1 cellular context compared by ENCODE assay signal in the genomic region with DNA sequence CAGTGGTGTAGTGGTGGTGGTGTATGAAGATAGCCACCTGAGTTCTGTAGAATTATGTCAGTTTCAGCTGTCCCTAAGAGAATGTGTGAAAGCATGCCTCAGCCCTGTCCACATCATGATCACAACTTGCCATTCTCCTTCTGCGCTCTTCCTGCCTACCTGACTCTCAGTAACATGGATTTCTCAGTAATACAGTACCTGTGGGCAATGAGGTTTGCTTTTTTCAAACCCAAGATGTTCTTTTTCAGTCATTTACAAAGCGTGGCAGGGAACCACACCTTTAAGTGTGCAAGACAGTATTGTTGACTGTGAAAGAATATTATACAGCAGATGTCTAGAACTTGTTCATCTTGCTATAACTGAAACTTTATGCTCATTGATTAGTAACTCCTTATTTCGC.
TF ChIP-seq lines count a peak whose summit lies in the region.

No MANE protein-coding gene starts in this region.

TF ChIP-seq in SK-N-SH treated with all-trans-retinoic acid at 6 μM for 48 hours, 23 proteins besides CTCF, POLR2A, EP300 and RAD21 (continued from another document):
- TF ChIP-seq, protein P1, sequence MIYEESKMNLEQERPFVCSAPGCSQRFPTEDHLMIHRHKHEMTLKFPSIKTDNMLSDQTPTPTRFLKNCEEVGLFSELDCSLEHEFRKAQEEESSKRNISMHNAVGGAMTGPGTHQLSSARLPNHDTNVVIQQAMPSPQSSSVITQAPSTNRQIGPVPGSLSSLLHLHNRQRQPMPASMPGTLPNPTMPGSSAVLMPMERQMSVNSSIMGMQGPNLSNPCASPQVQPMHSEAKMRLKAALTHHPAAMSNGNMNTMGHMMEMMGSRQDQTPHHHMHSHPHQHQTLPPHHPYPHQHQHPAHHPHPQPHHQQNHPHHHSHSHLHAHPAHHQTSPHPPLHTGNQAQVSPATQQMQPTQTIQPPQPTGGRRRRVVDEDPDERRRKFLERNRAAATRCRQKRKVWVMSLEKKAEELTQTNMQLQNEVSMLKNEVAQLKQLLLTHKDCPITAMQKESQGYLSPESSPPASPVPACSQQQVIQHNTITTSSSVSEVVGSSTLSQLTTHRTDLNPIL (CRISPR knock-in tag; IDR thresholded peaks at IDR 0.05; ENCODE audit: low read depth): no peak
- TF ChIP-seq ZFP30 (CRISPR knock-in tag; IDR thresholded peaks at IDR 0.05) (no peak), ARNTL (CRISPR knock-in tag; IDR thresholded peaks at IDR 0.05; ENCODE audit: borderline replicate concordance, low read depth) (no peak), PPARA (CRISPR knock-in tag; IDR thresholded peaks at IDR 0.05; ENCODE audit: borderline replicate concordance) (no peak), SNAI2 (CRISPR knock-in tag; IDR thresholded peaks at IDR 0.05) (no peak), ZNF70 (CRISPR knock-in tag; IDR thresholded peaks at IDR 0.05) (no peak), CSDC2 (CRISPR knock-in tag; IDR thresholded peaks at IDR 0.05) (no peak), ZNF565 (CRISPR knock-in tag; conservative IDR thresholded peaks at IDR 0.05; ENCODE audit: low read depth) (no peak), OSR1 (CRISPR knock-in tag; IDR thresholded peaks at IDR 0.05) (no peak), GLIS3 (CRISPR knock-in tag; IDR thresholded peaks at IDR 0.05) (no peak)
- TF ChIP-seq, protein P2, sequence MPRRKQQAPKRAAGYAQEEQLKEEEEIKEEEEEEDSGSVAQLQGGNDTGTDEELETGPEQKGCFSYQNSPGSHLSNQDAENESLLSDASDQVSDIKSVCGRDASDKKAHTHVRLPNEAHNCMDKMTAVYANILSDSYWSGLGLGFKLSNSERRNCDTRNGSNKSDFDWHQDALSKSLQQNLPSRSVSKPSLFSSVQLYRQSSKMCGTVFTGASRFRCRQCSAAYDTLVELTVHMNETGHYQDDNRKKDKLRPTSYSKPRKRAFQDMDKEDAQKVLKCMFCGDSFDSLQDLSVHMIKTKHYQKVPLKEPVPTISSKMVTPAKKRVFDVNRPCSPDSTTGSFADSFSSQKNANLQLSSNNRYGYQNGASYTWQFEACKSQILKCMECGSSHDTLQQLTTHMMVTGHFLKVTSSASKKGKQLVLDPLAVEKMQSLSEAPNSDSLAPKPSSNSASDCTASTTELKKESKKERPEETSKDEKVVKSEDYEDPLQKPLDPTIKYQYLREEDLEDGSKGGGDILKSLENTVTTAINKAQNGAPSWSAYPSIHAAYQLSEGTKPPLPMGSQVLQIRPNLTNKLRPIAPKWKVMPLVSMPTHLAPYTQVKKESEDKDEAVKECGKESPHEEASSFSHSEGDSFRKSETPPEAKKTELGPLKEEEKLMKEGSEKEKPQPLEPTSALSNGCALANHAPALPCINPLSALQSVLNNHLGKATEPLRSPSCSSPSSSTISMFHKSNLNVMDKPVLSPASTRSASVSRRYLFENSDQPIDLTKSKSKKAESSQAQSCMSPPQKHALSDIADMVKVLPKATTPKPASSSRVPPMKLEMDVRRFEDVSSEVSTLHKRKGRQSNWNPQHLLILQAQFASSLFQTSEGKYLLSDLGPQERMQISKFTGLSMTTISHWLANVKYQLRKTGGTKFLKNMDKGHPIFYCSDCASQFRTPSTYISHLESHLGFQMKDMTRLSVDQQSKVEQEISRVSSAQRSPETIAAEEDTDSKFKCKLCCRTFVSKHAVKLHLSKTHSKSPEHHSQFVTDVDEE (CRISPR knock-in tag; IDR thresholded peaks at IDR 0.05): no peak
- TF ChIP-seq, protein P3, sequence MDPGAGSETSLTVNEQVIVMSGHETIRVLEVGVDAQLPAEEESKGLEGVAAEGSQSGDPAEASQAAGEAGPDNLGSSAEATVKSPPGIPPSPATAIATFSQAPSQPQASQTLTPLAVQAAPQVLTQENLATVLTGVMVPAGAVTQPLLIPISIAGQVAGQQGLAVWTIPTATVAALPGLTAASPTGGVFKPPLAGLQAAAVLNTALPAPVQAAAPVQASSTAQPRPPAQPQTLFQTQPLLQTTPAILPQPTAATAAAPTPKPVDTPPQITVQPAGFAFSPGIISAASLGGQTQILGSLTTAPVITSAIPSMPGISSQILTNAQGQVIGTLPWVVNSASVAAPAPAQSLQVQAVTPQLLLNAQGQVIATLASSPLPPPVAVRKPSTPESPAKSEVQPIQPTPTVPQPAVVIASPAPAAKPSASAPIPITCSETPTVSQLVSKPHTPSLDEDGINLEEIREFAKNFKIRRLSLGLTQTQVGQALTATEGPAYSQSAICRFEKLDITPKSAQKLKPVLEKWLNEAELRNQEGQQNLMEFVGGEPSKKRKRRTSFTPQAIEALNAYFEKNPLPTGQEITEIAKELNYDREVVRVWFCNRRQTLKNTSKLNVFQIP (CRISPR knock-in tag; IDR thresholded peaks at IDR 0.05; ENCODE audit: borderline replicate concordance, low read depth): no peak
